ENCODE assay signal across 12 cellular contexts in the genomic region with DNA sequence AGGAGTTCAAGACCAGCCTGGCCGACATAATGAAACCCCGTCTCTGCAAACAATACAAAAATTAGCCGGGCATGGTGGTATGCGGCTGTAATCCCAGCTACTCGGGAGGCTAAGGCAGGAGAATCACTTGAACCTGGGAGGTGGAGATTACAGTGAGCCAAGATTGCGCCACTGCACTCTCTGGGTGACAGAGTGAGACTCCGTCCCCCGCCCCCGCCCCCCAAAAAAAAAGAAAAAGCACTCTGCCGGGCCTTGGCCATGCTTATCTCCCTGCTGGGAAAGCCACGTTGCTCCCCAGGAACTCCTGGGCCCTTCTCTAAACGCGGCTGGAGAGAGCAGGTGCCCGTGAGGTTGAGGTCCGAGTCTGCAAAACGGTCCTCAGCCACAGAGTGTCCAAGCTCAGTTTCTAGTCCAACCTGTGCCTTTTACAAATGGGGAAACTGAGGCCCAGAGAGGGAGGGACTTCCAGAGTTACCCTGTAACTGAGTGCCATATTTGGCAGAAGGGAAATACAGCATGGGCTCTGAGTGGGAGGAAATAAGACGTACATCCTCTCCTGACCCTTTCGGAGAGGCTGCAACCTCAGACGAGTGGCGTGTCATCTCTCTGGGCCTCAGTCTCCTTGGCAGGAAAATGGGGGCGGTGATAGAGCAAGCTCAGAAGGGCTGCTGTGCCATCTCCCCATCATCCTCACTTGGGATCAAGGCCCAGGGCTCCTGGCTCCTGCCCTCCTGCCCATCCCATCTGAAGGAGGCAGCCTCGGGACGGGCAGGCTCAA. TPM values are rescaled to one million over a fixed set of nuclear protein-coding genes. Genes with fewer than 3 reads are reported as not detected.
DNase-seq lines count a peak whose midpoint lies in the region; ATAC-seq, FAIRE-seq and TF ChIP-seq lines count a peak whose summit lies in the region.
"Had no signal": no experiment of that assay in that cellular context is flagged by ENCODE, and none has a peak within 500 bp of the region (broad histone marks: within the 10 kb centered on the region; RNA-seq: fewer than 3 reads in every experiment).

No MANE protein-coding gene starts in this region.

- peaks cover 22% of the 10 kb centered on the region for H3K4me1 Mint-ChIP-seq in mesothelial cell of epicardium

- no peaks in the 10 kb centered on the region for H3K27me3 Mint-ChIP-seq in mesothelial cell of epicardium (ENCODE audit: low read depth)
- H3K27me3 Mint-ChIP-seq: stimulated activated memory B cell treated with anti-CD40 and anti-IgM and Interleukin-4, amounts not matched to agents 10 μg/mL and 1 μg/mL and 100 μg/mL, for 72 hours had no signal

- H3K36me3 Mint-ChIP-seq in mesothelial cell of epicardium: peaks cover 13% of the 10 kb centered on the region

- peak; percentile 60 for ATAC-seq in stimulated activated naive CD8-positive, alpha-beta T cell treated with anti-CD3 and anti-CD28 coated beads, Interleukin-15, Interleukin-2, amounts not matched to agents 100 U/mL and 50 U/mL, for 24 hours
- ATAC-seq: stimulated activated memory B cell treated with anti-CD40 and anti-IgM and Interleukin-4, amounts not matched to agents 10 μg/mL and 1 μg/mL and 100 μg/mL, for 72 hours had no signal

- no peak overlapping the region for H3K4me3 Mint-ChIP-seq in mesothelial cell of epicardium
- H3K4me3 Mint-ChIP-seq: stimulated activated memory B cell treated with anti-CD40 and anti-IgM and Interleukin-4, amounts not matched to agents 10 μg/mL and 1 μg/mL and 100 μg/mL, for 72 hours had no signal

- CTCF ChIA-PET in RWPE1 (lab: Yijun Ruan, JAX): interaction anchor here (0.6 kb wide), 1 partner anchor 13 kb away, joined by 3 read pairs; no protein-coding TSS in a partner anchor

- no peaks in the 10 kb centered on the region for H3K9me3 Mint-ChIP-seq in mesothelial cell of epicardium
- H3K9me3 Mint-ChIP-seq: stimulated activated memory B cell treated with anti-CD40 and anti-IgM and Interleukin-4, amounts not matched to agents 10 μg/mL and 1 μg/mL and 100 μg/mL, for 72 hours had no signal

- POLR2A ChIA-PET in RWPE1 (lab: Yijun Ruan, JAX; ENCODE audit: low non-redundant PET): interaction anchor here (0.5 kb wide), 1 partner anchor 579 kb away, joined by 3 read pairs; no protein-coding TSS in a partner anchor

- DNase-seq in D721Med (ENCODE audit: insufficient read length, low spot score) (peak; percentile 3), RWPE1 (ENCODE audit: low spot score) (no peak), epithelial cell of prostate (ENCODE audit: low read depth, low spot score) (no peak), RCC 7860 (ENCODE audit: low spot score) (no peak), globus pallidus (ENCODE audit: low spot score) (no peak), mesothelial cell of epicardium (ENCODE audit: low spot score in 2 of 2, unreplicated experiment in 2 of 2) (no peak)
- no peak for DNase-seq in stimulated activated naive CD8-positive, alpha-beta T cell treated with anti-CD3 and anti-CD28 coated beads, Interleukin-15, Interleukin-2, amounts not matched to agents 100 U/mL and 50 U/mL, for 24 hours
- DNase-seq: COR-L47, NCI-H1436, NCI-H510A treated with DMSO at 0.1 percent for 48 hours had no signal

- TF ChIP-seq CTCF in D721Med (IDR thresholded peaks at IDR 0.05; ENCODE audit: insufficient read depth, missing control alignments) (no peak), RWPE1 (conservative IDR thresholded peaks at IDR 0.05; ENCODE audit: low read depth) (no peak), mesothelial cell of epicardium (IDR thresholded peaks at IDR 0.05; ENCODE audit: unreplicated experiment) (no peak)

- no peak for FAIRE-seq in D721Med (lab: Jason Lieb, UNC)
- no peak for FAIRE-seq in RCC 7860 (lab: Jason Lieb, UNC)

- H3K27ac ChIP-seq in RWPE1 (peak overlapping the region; percentile 99), epithelial cell of prostate (peak overlapping the region; percentile 100)
- H3K27ac ChIP-seq: cardiac muscle cell had no signal

- H3K27ac Mint-ChIP-seq in mesothelial cell of epicardium: no peak overlapping the region
- H3K27ac Mint-ChIP-seq: stimulated activated memory B cell treated with anti-CD40 and anti-IgM and Interleukin-4, amounts not matched to agents 10 μg/mL and 1 μg/mL and 100 μg/mL, for 72 hours had no signal

RNA-seq across cellular contexts. Expression of gene PHYHD1, which starts 6.6 kb away (rescaled TPM):
- 22.2 to 25.4 TPM (median 24.3 TPM) in 3 replicates for total RNA-seq in mesothelial cell of epicardium

RNA-seq across cellular contexts. Expression of gene LRRC8A, which starts 32.3 kb away (rescaled TPM):
- 33.9 to 35.9 TPM (median 34.6 TPM) in 3 replicates for total RNA-seq in mesothelial cell of epicardium

RNA-seq across cellular contexts. Expression of gene KYAT1, which starts 32.4 kb away (rescaled TPM):
- 6.6 to 9.2 TPM (median 8.0 TPM) in 3 replicates for total RNA-seq in mesothelial cell of epicardium

RNA-seq across cellular contexts. Expression of gene DOLK, which starts 33.2 kb away (rescaled TPM):
- total RNA-seq in mesothelial cell of epicardium: 16.7 to 17.0 TPM (median 16.9 TPM) in 3 replicates

RNA-seq across cellular contexts. Expression of gene NUP188, which starts 33.3 kb away (rescaled TPM):
- 49.5 to 56.6 TPM (median 51.7 TPM) in 3 replicates for total RNA-seq in mesothelial cell of epicardium
